In genomic region chr2:95061119-95061512, GRCh38 we compare ENCODE assay signal across 25 cellular contexts. TPM values are rescaled to one million over a fixed set of nuclear protein-coding genes. Genes with fewer than 3 reads are reported as not detected.
DNase-seq lines count a peak whose midpoint lies in the region; ATAC-seq and TF ChIP-seq lines count a peak whose summit lies in the region.
"Had no signal": no experiment of that assay in that cellular context is flagged by ENCODE, and none has a peak within 500 bp of the region (broad histone marks: within the 10 kb centered on the region; RNA-seq: fewer than 3 reads in every experiment).

No MANE protein-coding gene starts in this region.

- no peaks in the 10 kb centered on the region for H4K20me1 ChIP-seq in PC-9 (ENCODE audit: insufficient read depth)
- H4K20me1 ChIP-seq: BLaER1 had no signal

- peak overlapping the region in 1 of 2 donors; percentile 55 for H3K4me3 Mint-ChIP-seq in activated T-cell treated with anti-CD3 and anti-CD28 coated beads, Interleukin-2, amount 50 U/mL, for 72 hours
- H3K4me3 Mint-ChIP-seq in chondrocyte (ENCODE audit: unreplicated experiment), result no peak overlapping the region
- H3K4me3 Mint-ChIP-seq: activated naive CD8-positive, alpha-beta T cell treated with anti-CD3 and anti-CD28 coated beads, Interleukin-2, amount 50 U/mL, for 24 hours; stimulated activated effector memory CD8-positive, alpha-beta T cell treated with anti-CD3 and anti-CD28 coated beads, Interleukin-12 subunit alpha, Interleukin-12 subunit beta, amount 100 ng/mL, for 72 hours had no signal

- CTCF ChIA-PET in PC-9 (lab: Charles Lee), result interaction anchor here (2.9 kb wide), 1 partner anchor 16 kb away, joined by 13 read pairs; no protein-coding TSS in a partner anchor

- TF ChIP-seq CTCF in PC-9 (conservative IDR thresholded peaks at IDR 0.05) (no peak), chondrocyte (IDR thresholded peaks at IDR 0.05) (no peak)

- H3K27me3 Mint-ChIP-seq in activated T-cell treated with anti-CD3 and anti-CD28 coated beads, Interleukin-2, amount 50 U/mL, for 72 hours (ENCODE audit: low read depth), result no peaks in the 10 kb centered on the region
- H3K27me3 Mint-ChIP-seq in chondrocyte (ENCODE audit: low read depth), result peaks cover 36% of the 10 kb centered on the region
- H3K27me3 Mint-ChIP-seq: activated naive CD8-positive, alpha-beta T cell treated with anti-CD3 and anti-CD28 coated beads, Interleukin-2, amount 50 U/mL, for 24 hours had no signal

- H2AFZ ChIP-seq in PC-9, result no peak overlapping the region

- H3K36me3 Mint-ChIP-seq in activated T-cell treated with anti-CD3 and anti-CD28 coated beads, Interleukin-2, amount 50 U/mL, for 72 hours (ENCODE audit: insufficient read depth in 2 of 2), result no peaks in the 10 kb centered on the region
- H3K36me3 Mint-ChIP-seq in chondrocyte (ENCODE audit: low read depth), result no peaks in the 10 kb centered on the region
- H3K36me3 Mint-ChIP-seq: stimulated activated effector memory CD8-positive, alpha-beta T cell treated with anti-CD3 and anti-CD28 coated beads, Interleukin-12 subunit alpha, Interleukin-12 subunit beta, amount 100 ng/mL, for 72 hours had no signal

- H3K4me1 ChIP-seq in PC-9 (replicated peaks; ENCODE audit: insufficient read depth), result peaks cover 85% of the 10 kb centered on the region
- H3K4me1 ChIP-seq: suprapubic skin had no signal

- POLR2A ChIA-PET in PC-9 (lab: Charles Lee; ENCODE audit: unreplicated experiment), result interaction anchor here (0.7 kb wide), 1 partner anchor 18 kb away, joined by 3 read pairs; no protein-coding TSS in a partner anchor

- peaks cover 45% of the 10 kb centered on the region for H3K4me1 Mint-ChIP-seq in activated T-cell treated with anti-CD3 and anti-CD28 coated beads, Interleukin-2, amount 50 U/mL, for 72 hours (ENCODE audit: low read depth)
- peaks cover 8% of the 10 kb centered on the region for H3K4me1 Mint-ChIP-seq in chondrocyte (ENCODE audit: low read depth)

- no peaks in the 10 kb centered on the region for H3K36me3 ChIP-seq in PC-9 (ENCODE audit: low read depth)
- H3K36me3 ChIP-seq: BLaER1, suprapubic skin had no signal

- no peak for ATAC-seq in activated T-cell treated with anti-CD3 and anti-CD28 coated beads, Interleukin-2, amount 50 U/mL, for 72 hours (replicated peaks in 1 of 2)
- ATAC-seq: activated naive CD8-positive, alpha-beta T cell treated with anti-CD3 and anti-CD28 coated beads, Interleukin-2, amount 50 U/mL, for 24 hours; left colon; stimulated activated effector memory CD8-positive, alpha-beta T cell treated with anti-CD3 and anti-CD28 coated beads, Interleukin-12 subunit alpha, Interleukin-12 subunit beta, amount 100 ng/mL, for 72 hours had no signal

- H3F3A ChIP-seq in PC-9 (ENCODE audit: insufficient read depth, low read depth), result peaks cover 66% of the 10 kb centered on the region

- H3K27me3 ChIP-seq in PC-9 (ENCODE audit: insufficient read depth, low read depth), result no peaks in the 10 kb centered on the region
- H3K27me3 ChIP-seq: BLaER1 had no signal

- no peak overlapping the region for H3K4me3 ChIP-seq in PC-9
- H3K4me3 ChIP-seq: BLaER1, suprapubic skin had no signal

- peaks cover 24% of the 10 kb centered on the region for H3K79me2 ChIP-seq in PC-9 (ENCODE audit: low read depth)

- H3K27ac Mint-ChIP-seq in activated T-cell treated with anti-CD3 and anti-CD28 coated beads, Interleukin-2, amount 50 U/mL, for 72 hours, result peak overlapping the region; percentile 50
- no peak overlapping the region for H3K27ac Mint-ChIP-seq in chondrocyte (ENCODE audit: unreplicated experiment)
- H3K27ac Mint-ChIP-seq: activated naive CD8-positive, alpha-beta T cell treated with anti-CD3 and anti-CD28 coated beads, Interleukin-2, amount 50 U/mL, for 24 hours; stimulated activated effector memory CD8-positive, alpha-beta T cell treated with anti-CD3 and anti-CD28 coated beads, Interleukin-12 subunit alpha, Interleukin-12 subunit beta, amount 100 ng/mL, for 72 hours had no signal

- no peaks in the 10 kb centered on the region for H3K9me3 ChIP-seq in PC-9 (ENCODE audit: insufficient read depth, low read depth)
- H3K9me3 ChIP-seq: BLaER1, suprapubic skin had no signal

- no peaks in the 10 kb centered on the region for H3K9me3 Mint-ChIP-seq in activated T-cell treated with anti-CD3 and anti-CD28 coated beads, Interleukin-2, amount 50 U/mL, for 72 hours
- no peaks in the 10 kb centered on the region for H3K9me3 Mint-ChIP-seq in chondrocyte (ENCODE audit: low read depth)
- H3K9me3 Mint-ChIP-seq: activated naive CD8-positive, alpha-beta T cell treated with anti-CD3 and anti-CD28 coated beads, Interleukin-2, amount 50 U/mL, for 24 hours; stimulated activated effector memory CD8-positive, alpha-beta T cell treated with anti-CD3 and anti-CD28 coated beads, Interleukin-12 subunit alpha, Interleukin-12 subunit beta, amount 100 ng/mL, for 72 hours had no signal

- no peaks in the 10 kb centered on the region for H3K9me2 ChIP-seq in PC-9 (ENCODE audit: insufficient read depth)

- H3K4me2 ChIP-seq in PC-9, result peak overlapping the region; percentile 90

- DNase-seq in activated T-cell treated with anti-CD3 and anti-CD28 coated beads, Interleukin-2, amount 50 U/mL, for 72 hours, result no peak
- DNase-seq in activated T-cell treated with anti-CD3 and anti-CD28 coated beads, Interleukin-2, amount 50 U/mL, for 1 hour, result no peak
- DNase-seq in PC-9, result no peak
- DNase-seq in chondrocyte (ENCODE audit: low spot score), result peak; percentile 13
- no peak for DNase-seq in substantia nigra (lab: John Stamatoyannopoulos, UW)
- no peak for DNase-seq in activated gamma-delta T cell (lab: John Stamatoyannopoulos, UW)
- DNase-seq in NCI-H82 (lab: John Stamatoyannopoulos, UW), result no peak
- DNase-seq: activated naive CD8-positive, alpha-beta T cell treated with anti-CD3 and anti-CD28 coated beads, Interleukin-2, amount 50 U/mL, for 24 hours; effector CD4-positive, alpha-beta T cell; EL; foreskin fibroblast; Karpas-422; left colon; mesenchymal stem cell; MV-4-11; NCI-H510A treated with DMSO at 0.1 percent for 48 hours; NK-92 treated with Interleukin-12 subunit alpha and Interleukin-12 subunit beta, amount 100 ng/mL, for 24 hours; SHP77; stimulated activated CD4-positive, alpha-beta T cell treated with anti-CD3 and anti-CD28 coated beads, Interleukin-2, amount 100 ng/mL, for 48 hours had no signal

- H3K27ac ChIP-seq in PC-9 (peak overlapping the region; percentile 92), substantia nigra (ENCODE audit: low read depth, low read length, poor library complexity, severe bottlenecking) (peak overlapping the region; percentile 100)
- H3K27ac ChIP-seq: BLaER1, suprapubic skin had no signal

- intact Hi-C loops in PC-9 (cut with micrococcal nuclease; ENCODE audit: unreplicated experiment), result no loop called here

- BruUV-seq in PC-9 (replicated peaks; lab: Mats Ljungman, UMichigan), result no TSS peak

RNA-seq across cellular contexts. Expression of gene MAL, which starts 35.6 kb away (rescaled TPM):
- 10 to 100 TPM; 92.6 to 93.8 TPM for total RNA-seq in activated T-cell treated with anti-CD3 and anti-CD28 coated beads, Interleukin-2, amount 50 U/mL, for 72 hours
- total RNA-seq in PC-9 (2021) (146 and 171 TPM in 2 replicates), chondrocyte (not detected in 3 replicates)
- total RNA-seq: cerebellum, H4, osteoblast had no signal

Comparison
In these comparisons a context has a peak if more than half of its experiments do, and no peak if none do; other contexts are left out.
1. RNA of gene MAL, which starts 35.6 kb away (total RNA-seq): 146 to 171 TPM in PC-9 and 92.6 to 93.8 TPM in activated T-cell treated with anti-CD3 and anti-CD28 coated beads, Interleukin-2, amount 50 U/mL, for 72 hours; not detected in chondrocyte; every median in the first group is over 10 times any median in the second.